In the genomic region with DNA sequence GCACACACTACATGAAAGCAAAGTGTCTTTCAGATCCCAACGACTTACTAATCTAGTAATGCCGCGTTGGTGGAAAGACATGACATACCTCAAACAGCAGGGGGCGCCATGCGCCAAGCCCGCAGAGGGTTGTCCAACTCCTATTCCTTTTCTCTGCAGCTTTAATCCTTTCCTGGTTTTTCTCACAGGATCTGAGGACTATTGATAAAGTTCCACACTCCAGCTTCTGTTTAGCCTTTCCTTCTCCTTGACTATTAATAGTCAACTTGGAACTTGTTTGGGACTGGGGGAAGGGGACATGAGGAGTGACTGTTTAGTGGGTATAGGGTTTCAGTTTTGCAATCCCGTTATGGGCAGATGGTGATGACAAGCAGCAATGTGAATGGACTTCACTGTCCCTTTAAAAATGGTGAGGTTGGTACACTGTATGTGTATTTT, we compare ENCODE assay signal across 7 cellular contexts.
DNase-seq lines count a peak whose midpoint lies in the region; ATAC-seq and TF ChIP-seq lines count a peak whose summit lies in the region.

No MANE protein-coding gene starts in this region.

- H3K4me3 ChIP-seq in colonic mucosa: no peak overlapping the region
- H3K4me3 ChIP-seq in right lobe of liver: no peak overlapping the region

- DNase-seq in NCI-H446 treated with DMSO at 0.1 percent for 48 hours (lab: John Stamatoyannopoulos, UW) (peak; percentile 81), colonic mucosa (peak; percentile 81), right lobe of liver (peak; percentile 80 to 83 (median 83))
- peak; percentile 65 to 76 for DNase-seq in activated CD4-positive, alpha-beta T cell treated with anti-CD3 and anti-CD28 coated beads for 4 hours
- peak; percentile 57 to 72 (median 64) for DNase-seq in stimulated activated CD4-positive, alpha-beta T cell treated with anti-CD3 and anti-CD28 coated beads, TNF-alpha, amount 100 ng/mL, for 24 hours (ENCODE audit: low read depth in 3 of 3)

- no peaks in the 10 kb centered on the region for H3K27me3 ChIP-seq in colonic mucosa
- H3K27me3 ChIP-seq in right lobe of liver: no peaks in the 10 kb centered on the region

- whole genome bisulfite sequencing in right lobe of liver (ENCODE audit: insufficient coverage, low coverage, low lambda C conversion rate, missing lambda C conversion rate): under 1% methylated on average over 7 of the region's 7 CpGs

- TF ChIP-seq POLR2A in right lobe of liver (IDR thresholded peaks at IDR 0.05): no peak

- TF ChIP-seq CTCF in colonic mucosa (IDR thresholded peaks at IDR 0.05) (peak; percentile 93), right lobe of liver (IDR thresholded peaks at IDR 0.05) (peak; percentile 93 to 97 (median 96))

- H3K9ac ChIP-seq in colonic mucosa (ENCODE audit: low read depth in 2 of 2, low read length in 2 of 2): peak overlapping the region in 1 of 2 donors; percentile 15

- intact Hi-C loops in colonic mucosa (cut with DNase I) (loop anchor here (2.0 to 5.0 kb wide), 3 partner anchors 40 to 287 kb away; no protein-coding TSS in a partner anchor), right lobe of liver (cut with DNase I) (loop anchor here in 1 of 2 donors (5.0 kb wide), 1 partner anchor 275 kb away; no protein-coding TSS in a partner anchor)

- no peaks in the 10 kb centered on the region for H3K36me3 ChIP-seq in colonic mucosa
- no peaks in the 10 kb centered on the region for H3K36me3 ChIP-seq in right lobe of liver

- ATAC-seq in GM18502 (IDR thresholded peaks at IDR 0.05; ENCODE audit: poor library complexity, unreplicated experiment): peak; percentile 73
- ATAC-seq in HG03342 (IDR thresholded peaks at IDR 0.05; ENCODE audit: unreplicated experiment): peak; percentile 64
- peak; percentile 73 to 80 (median 78) for ATAC-seq in right lobe of liver

- H3K4me1 ChIP-seq in colonic mucosa (no peaks in the 10 kb centered on the region), right lobe of liver (peaks cover 0 to 19% (median 9%) of the 10 kb centered on the region in 4 donors)

- H3K9me3 ChIP-seq in colonic mucosa (no peaks in the 10 kb centered on the region), right lobe of liver (no peaks in the 10 kb centered on the region)

- H3K27ac ChIP-seq in colonic mucosa (no peak overlapping the region), right lobe of liver (peak overlapping the region in 2 of 3 donors; percentile 83 to 93)
